In the genomic region with DNA sequence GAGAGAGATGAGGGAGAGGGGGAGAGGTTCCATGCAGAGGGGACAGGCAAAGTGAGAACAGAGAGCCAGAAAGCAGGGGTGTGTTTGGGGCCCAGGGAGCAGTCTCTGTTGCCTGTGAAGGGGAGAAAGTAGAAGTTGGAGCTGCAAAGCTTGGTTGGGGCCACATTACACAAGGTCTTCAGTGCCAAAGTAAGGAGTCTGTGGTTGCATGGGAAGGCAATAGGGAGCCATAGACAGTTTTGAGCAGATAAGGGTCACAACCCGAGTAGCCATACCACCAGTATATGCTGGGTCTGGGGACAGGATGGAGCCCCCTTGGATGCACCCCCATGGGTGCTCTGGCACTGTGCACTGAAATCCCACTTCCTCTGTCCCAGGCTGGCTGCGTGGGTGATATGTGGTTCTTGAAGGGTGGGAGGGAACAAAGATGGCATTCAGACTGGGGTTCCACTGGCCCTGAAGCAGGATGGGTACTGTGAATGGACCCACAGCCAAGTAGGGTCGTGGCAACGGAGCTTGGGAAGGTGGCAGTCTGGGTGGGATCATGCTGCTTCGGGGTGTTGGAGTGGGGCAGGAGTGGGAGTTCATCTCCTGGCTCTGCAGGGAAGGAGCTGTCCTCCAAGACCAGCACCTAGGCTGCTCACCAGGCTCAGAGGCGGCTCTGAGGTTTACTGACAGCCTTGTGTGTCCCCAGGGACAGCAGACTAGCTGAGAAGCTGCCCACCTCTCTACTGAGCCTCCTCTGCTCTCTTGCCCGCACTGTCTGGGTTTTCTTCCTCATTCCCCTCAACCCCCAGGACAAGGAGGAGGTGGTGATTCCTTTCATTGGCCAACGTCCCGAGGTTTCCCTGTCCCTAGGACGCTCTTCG, we compare ENCODE assay signal across 27 cellular contexts. TPM values are rescaled to one million over a fixed set of nuclear protein-coding genes. Genes with fewer than 3 reads are reported as not detected.
A peak's percentile ranks its signal among the peaks of the same experiment; 100 is the strongest.
DNase-seq lines count a peak whose midpoint lies in the region; ATAC-seq and TF ChIP-seq lines count a peak whose summit lies in the region.
"Had no signal": no experiment of that assay in that cellular context is flagged by ENCODE, and none has a peak within 500 bp of the region (broad histone marks: within the 10 kb centered on the region; RNA-seq: fewer than 3 reads in every experiment).

No MANE protein-coding gene starts in this region.

- H3K4me2 ChIP-seq in BLaER1 (peak overlapping the region; percentile 97), H9 (ENCODE audit: insufficient read depth, insufficient read length, low read length) (no peak overlapping the region), mesendoderm (ENCODE audit: low read length) (no peak overlapping the region)
- H3K4me2 ChIP-seq: KMS-11, PC-9 had no signal

- H2BK15ac ChIP-seq in H9 (ENCODE audit: low read depth, low read length) (no peak overlapping the region), mesendoderm (replicated peaks; ENCODE audit: low read depth) (no peak overlapping the region)

- peaks cover 0 to 10% (median under 1%) of the 10 kb centered on the region in 3 experiments; a peak in 5 of 7 replicates for H3K36me3 Mint-ChIP-seq in H9 (ENCODE audit: insufficient read depth in 1 of 3, low read depth in 3 of 3)
- H3K36me3 Mint-ChIP-seq in WTC11 = no peaks in the 10 kb centered on the region
- H3K36me3 Mint-ChIP-seq: CD8-positive, alpha-beta T cell; memory B cell; T-cell had no signal

- H3K4me1 ChIP-seq in BLaER1 (peaks cover 100% of the 10 kb centered on the region), H9 (ENCODE audit: insufficient read depth, low read length) (peaks cover 10% of the 10 kb centered on the region), mesendoderm (ENCODE audit: control insufficient read depth, low read depth, low read length) (peaks cover 11% of the 10 kb centered on the region)
- H3K4me1 ChIP-seq: prostate gland, right lobe of liver had no signal

- peak overlapping the region; percentile 46 to 57 (median 53); a peak in 4 of 7 replicates for H3K27ac Mint-ChIP-seq in H9
- H3K27ac Mint-ChIP-seq in WTC11 = peak overlapping the region; percentile 42; the same call in 1 of the 2 replicates
- H3K27ac Mint-ChIP-seq: activated T-cell treated with anti-CD3 and anti-CD28 coated beads, Interleukin-2, amount 50 U/mL, for 24 hours; CD8-positive, alpha-beta T cell; memory B cell; T-cell had no signal

- CTCF ChIA-PET in WTC11 (lab: Charles Lee) = interaction anchor here (0.9 to 6.5 kb wide), 3 partner anchors 9 to 81 kb away, joined by 4 to 50 read pairs (median 4); a partner anchor contains a TSS

- H3K4me1 Mint-ChIP-seq in H9 (peaks cover 48 to 54% of the 10 kb centered on the region in 2 experiments), WTC11 (peaks cover 51% of the 10 kb centered on the region)
- H3K4me1 Mint-ChIP-seq: T-cell had no signal

- H3K4ac ChIP-seq in H9 (ENCODE audit: low read depth, low read length) (no peak overlapping the region), mesendoderm (ENCODE audit: low read depth, low read length) (no peak overlapping the region)

- H3K18ac ChIP-seq in H9 (ENCODE audit: insufficient read length, low read depth, low read length) (no peak overlapping the region), mesendoderm (ENCODE audit: low read length) (no peak overlapping the region)

- DNase-seq in H9 (no peak), WTC11 (ENCODE audit: low spot score) (no peak), mesendoderm (no peak), cerebellum (ENCODE audit: low spot score) (no peak), SIG-M5 treated with dmso at 0.1 percent for 504 hours (lab: John Stamatoyannopoulos, UW; ENCODE audit: unreplicated experiment) (no peak)
- DNase-seq: activated CD4-positive, CD25-positive, alpha-beta regulatory T cell; activated effector memory CD4-positive, alpha-beta T cell treated with anti-CD3 and anti-CD28 coated beads, Interleukin-2, amount 50 U/mL, for 16 hours; activated T-cell treated with anti-CD3 and anti-CD28 coated beads, Interleukin-2, amount 50 U/mL, for 24 hours; caudate nucleus; CD8-positive, alpha-beta T cell; MM.1S; NCI-H1436; NCI-H2081; NCI-H524 treated with DMSO at 0.1 percent for 48 hours; PC-9; right lobe of liver; SHP77; stimulated activated CD8-positive, alpha-beta memory T cell treated with anti-CD3 and anti-CD28 coated beads, Interleukin-4, amount 100 ng/mL, for 48 hours; stomach; T-cell had no signal

- H3K9ac ChIP-seq in BLaER1 (peak overlapping the region; percentile 48; the same call in 1 of the 2 replicates), H9 (ENCODE audit: extremely low read depth, insufficient read length, low read length) (no peak overlapping the region), mesendoderm (ENCODE audit: low read length) (peak overlapping the region; percentile 15)
- H3K9ac ChIP-seq: KMS-11 had no signal

- H3T11ph ChIP-seq in H9 (ENCODE audit: low read length) = no peak overlapping the region

- H3K9me3 Mint-ChIP-seq in H9 (no peaks in the 10 kb centered on the region), WTC11 (no peaks in the 10 kb centered on the region)
- H3K9me3 Mint-ChIP-seq: activated T-cell treated with anti-CD3 and anti-CD28 coated beads, Interleukin-2, amount 50 U/mL, for 24 hours; CD8-positive, alpha-beta T cell; memory B cell; T-cell had no signal

- H3K4me3 ChIP-seq in BLaER1 (0 out of 2 replicates have a peak overlapping the region, but pooled peaks have one; percentile 6), mesendoderm (ENCODE audit: low read length) (no peak overlapping the region)
- H3K4me3 ChIP-seq: PC-9, prostate gland, right lobe of liver, stomach, thyroid gland had no signal

- peak overlapping the region; percentile 51 for H3K27ac ChIP-seq in BLaER1
- H3K27ac ChIP-seq in H9 (ENCODE audit: insufficient read length, low read depth, low read length) = no peak overlapping the region
- no peak overlapping the region for H3K27ac ChIP-seq in mesendoderm (ENCODE audit: low read depth, low read length)
- H3K27ac ChIP-seq: KMS-11, PC-9, prostate gland, right lobe of liver, stomach, thyroid gland had no signal

- POLR2A ChIA-PET in WTC11 (lab: Charles Lee) = interaction anchor here (2.2 kb wide), 1 partner anchor 39 kb away, joined by 5 read pairs; a partner anchor contains a TSS

- no peaks in the 10 kb centered on the region for H3K9me3 ChIP-seq in BLaER1
- no peaks in the 10 kb centered on the region for H3K9me3 ChIP-seq in H9 (ENCODE audit: control insufficient read depth, low read depth, low read length)
- H3K9me3 ChIP-seq: prostate gland, right lobe of liver, stomach, thyroid gland had no signal

- no peak overlapping the region for H4K91ac ChIP-seq in H9 (ENCODE audit: insufficient read length, low read depth, low read length)

- H3K14ac ChIP-seq in H9 (ENCODE audit: insufficient read depth, low read length) = no peak overlapping the region

- H3K4me3 Mint-ChIP-seq in H9 = no peak overlapping the region; a peak in 1 of 5 replicates
- H3K4me3 Mint-ChIP-seq in WTC11 = no peak overlapping the region
- H3K4me3 Mint-ChIP-seq: activated T-cell treated with anti-CD3 and anti-CD28 coated beads, Interleukin-2, amount 50 U/mL, for 24 hours; CD8-positive, alpha-beta T cell; memory B cell; T-cell had no signal

- H3K23ac ChIP-seq in H9 (ENCODE audit: insufficient read length, low read depth, low read length) (no peak overlapping the region), mesendoderm (ENCODE audit: low read length) (no peak overlapping the region)

- H3K79me2 ChIP-seq in H9 (ENCODE audit: insufficient read depth, low read length) = no peaks in the 10 kb centered on the region; the same call in 1 of the 2 replicates
- H3K79me2 ChIP-seq in mesendoderm (ENCODE audit: control insufficient read depth, insufficient read depth, low read length) = no peaks in the 10 kb centered on the region

- peaks cover 98% of the 10 kb centered on the region for H4K20me1 ChIP-seq in BLaER1
- H4K20me1 ChIP-seq in H9 (ENCODE audit: control insufficient read depth, insufficient read depth, insufficient read length) = peaks cover 8% of the 10 kb centered on the region

- H2BK12ac ChIP-seq in H9 (ENCODE audit: insufficient read length, low read depth, low read length) = no peak overlapping the region

- H3K27me3 ChIP-seq in BLaER1 = no peaks in the 10 kb centered on the region
- H3K27me3 ChIP-seq in H9 (ENCODE audit: insufficient read depth, low read length) = no peaks in the 10 kb centered on the region
- H3K27me3 ChIP-seq in mesendoderm (ENCODE audit: insufficient read depth, low read length, poor library complexity) = no peaks in the 10 kb centered on the region
- H3K27me3 ChIP-seq: right lobe of liver, thyroid gland had no signal

- H4K5ac ChIP-seq in H9 (ENCODE audit: insufficient read length, low read depth, low read length) = no peak overlapping the region
- no peak overlapping the region for H4K5ac ChIP-seq in mesendoderm (ENCODE audit: low read length)

- H2BK120ac ChIP-seq in H9 (ENCODE audit: low read depth, low read length, poor library complexity, severe bottlenecking) (no peak overlapping the region), mesendoderm (ENCODE audit: low read depth, low read length) (no peak overlapping the region)

- ATAC-seq in WTC11 = no peak
- no peak for ATAC-seq in HG03457 (IDR thresholded peaks at IDR 0.05; ENCODE audit: unreplicated experiment)
- ATAC-seq in HG02970 (IDR thresholded peaks at IDR 0.05; ENCODE audit: low FRiP score, unreplicated experiment) = no peak
- ATAC-seq: CD8-positive, alpha-beta T cell; right lobe of liver; T-cell had no signal

- H3K36me3 ChIP-seq in BLaER1 (peaks cover 33% of the 10 kb centered on the region), mesendoderm (ENCODE audit: control insufficient read depth, insufficient read depth, low read length) (no peaks in the 10 kb centered on the region)
- H3K36me3 ChIP-seq: prostate gland, right lobe of liver, stomach, thyroid gland had no signal

- H3K56ac ChIP-seq in H9 (ENCODE audit: insufficient read length, low read depth, low read length) (no peak overlapping the region), mesendoderm (ENCODE audit: low read length) (peak overlapping the region; percentile 37)

- H3K79me1 ChIP-seq in H9 (ENCODE audit: insufficient read depth, low read depth, low read length, poor library complexity, severe bottlenecking) (no peaks in the 10 kb centered on the region), mesendoderm (ENCODE audit: low read length) (peaks cover 5% of the 10 kb centered on the region)

- no peaks in the 10 kb centered on the region for H3K27me3 Mint-ChIP-seq in H9 (ENCODE audit: low read depth)
- no peaks in the 10 kb centered on the region for H3K27me3 Mint-ChIP-seq in WTC11 (ENCODE audit: low read depth)

- H2BK5ac ChIP-seq in H9 (ENCODE audit: insufficient read length, low read length) (no peak overlapping the region), mesendoderm (ENCODE audit: low read length) (no peak overlapping the region)

- H4K8ac ChIP-seq in H9 (replicated peaks; ENCODE audit: insufficient read length, low read depth, low read length) = no peak overlapping the region
- H4K8ac ChIP-seq in mesendoderm (ENCODE audit: low read depth, low read length) = no peak overlapping the region

- H2AK5ac ChIP-seq in H9 (ENCODE audit: insufficient read length, low read length) (no peak overlapping the region), mesendoderm (ENCODE audit: low read length) (no peak overlapping the region)

- WGBS in H9 (ENCODE audit: extremely low coverage, insufficient read length, low lambda C conversion rate) = no CpG with 5 or more reads among the region's 11 CpGs
- no CpG with 5 or more reads among the region's 11 CpGs for WGBS in mesendoderm (ENCODE audit: extremely low coverage, insufficient coverage, low lambda C conversion rate)

- H2AFZ ChIP-seq in H9 (ENCODE audit: low read length) = no peak overlapping the region
- H2AFZ ChIP-seq: PC-9 had no signal

- no peak overlapping the region for H2BK20ac ChIP-seq in H9 (ENCODE audit: low read depth, low read length, poor library complexity, severe bottlenecking)

- peaks cover 5% of the 10 kb centered on the region for H3K23me2 ChIP-seq in H9 (ENCODE audit: insufficient read length, low read depth, low read length, poor library complexity, severe bottlenecking)

- TF ChIP-seq CTCF in H9 (conservative IDR thresholded peaks at IDR 0.05) (no peak), WTC11 (IDR thresholded peaks at IDR 0.05) (no peak)

RNA-seq across cellular contexts. Expression of a gene that starts 12.1 kb away (rescaled TPM):
- 20.1 and 20.5 TPM in 2 replicates for total RNA-seq in H9 (2021)
- total RNA-seq in WTC11 (2021) = 12.0 to 13.4 TPM (median 13.3 TPM) in 3 replicates
- polyA plus RNA-seq in mesendoderm (2013, experiment 1 of 2) = 5.6 TPM
- 5.8 TPM for polyA plus RNA-seq in mesendoderm (2013, experiment 2 of 2)
- total RNA-seq in cerebellum = 63.6 TPM
- total RNA-seq: PC-9, right lobe of liver, thyroid gland had no signal

RNA-seq across cellular contexts. Expression of a gene that starts 22.6 kb away (rescaled TPM):
- 283 and 289 TPM in 2 replicates for total RNA-seq in H9 (2021)
- 283 to 312 TPM (median 305 TPM) in 3 replicates for total RNA-seq in WTC11 (2021)
- 128 TPM for polyA plus RNA-seq in mesendoderm (2013, experiment 1 of 2)
- polyA plus RNA-seq in mesendoderm (2013, experiment 2 of 2) = 136 TPM
- total RNA-seq in cerebellum = 45.4 TPM

RNA-seq across cellular contexts. Expression of a gene that starts 32.3 kb away (rescaled TPM):
- total RNA-seq in H9 (2021) = 58.8 and 60.9 TPM in 2 replicates
- total RNA-seq in WTC11 (2021) = 81.6 to 102 TPM (median 101 TPM) in 3 replicates
- 37.9 TPM for polyA plus RNA-seq in mesendoderm (2013, experiment 1 of 2)
- 38.7 TPM for polyA plus RNA-seq in mesendoderm (2013, experiment 2 of 2)
- total RNA-seq in cerebellum = 7.7 TPM

RNA-seq across cellular contexts. Expression of a gene that starts 39.6 kb away (rescaled TPM):
- 0.94 and 1.1 TPM in 2 replicates for total RNA-seq in H9 (2021)
- 0.74 to 1.3 TPM (median 1.1 TPM) in 3 replicates for total RNA-seq in WTC11 (2021)
- polyA plus RNA-seq in mesendoderm (2013, experiment 1 of 2) = 0.55 TPM
- polyA plus RNA-seq in mesendoderm (2013, experiment 2 of 2) = 0.50 TPM
- 2.6 TPM for total RNA-seq in cerebellum

RNA-seq across cellular contexts. Expression of a gene that starts 48.9 kb away (rescaled TPM):
- total RNA-seq in H9 (2021) (21.4 and 24.5 TPM in 2 replicates), WTC11 (2021) (34.9 to 45.6 TPM (median 40.6 TPM) in 3 replicates), cerebellum (28.6 TPM)
- 8.0 TPM for polyA plus RNA-seq in mesendoderm (2013, experiment 1 of 2)
- 8.6 TPM for polyA plus RNA-seq in mesendoderm (2013, experiment 2 of 2)
